In the genomic region with DNA sequence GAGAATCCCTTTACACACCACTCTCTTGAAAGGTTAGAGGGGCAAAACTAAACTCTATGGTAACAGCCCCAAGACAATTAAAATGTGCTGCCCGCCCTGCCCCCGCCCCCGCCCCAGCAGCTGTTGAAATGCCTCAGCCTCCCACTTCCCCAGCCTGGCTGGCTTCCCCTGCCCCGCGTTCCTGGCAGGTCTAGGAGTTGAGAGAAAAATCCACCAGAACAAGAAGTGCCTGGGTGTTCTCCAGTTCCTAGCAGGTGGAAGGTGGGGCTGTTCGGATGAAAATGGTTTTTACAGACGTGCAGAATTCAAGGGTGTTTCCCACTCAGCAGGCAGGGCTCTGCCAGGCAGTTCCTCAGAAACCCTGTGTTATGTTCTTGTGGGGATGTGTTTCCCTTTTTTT, we compare ENCODE assay signal across 18 cellular contexts.
"Had no signal": no experiment of that assay in that cellular context is flagged by ENCODE, and none has a peak within 500 bp of the region (broad histone marks: within the 10 kb centered on the region; RNA-seq: fewer than 3 reads in every experiment).

No MANE protein-coding gene starts in this region.

- H3K27ac Mint-ChIP-seq: natural killer cell; stimulated activated effector memory CD8-positive, alpha-beta T cell treated with anti-CD3 and anti-CD28 coated beads, Interleukin-12 subunit alpha, Interleukin-12 subunit beta, amount 100 ng/mL, for 72 hours had no signal

- H3K4me1 Mint-ChIP-seq: natural killer cell; stimulated activated effector memory CD8-positive, alpha-beta T cell treated with anti-CD3 and anti-CD28 coated beads, Interleukin-12 subunit alpha, Interleukin-12 subunit beta, amount 100 ng/mL, for 72 hours had no signal

- DNase-seq: colonic mucosa; dermis blood vessel endothelial cell; esophagus squamous epithelium; foreskin fibroblast; left colon; mammary epithelial cell; natural killer cell; posterior cingulate gyrus; right cardiac atrium; stimulated activated CD4-positive, alpha-beta T cell treated with anti-CD3 and anti-CD28 coated beads, Interleukin-4, amount 100 ng/mL, for 1 hour; stimulated activated CD8-positive, alpha-beta memory T cell treated with anti-CD3 and anti-CD28 coated beads, Interleukin-4, amount 100 ng/mL, for 48 hours; stimulated activated naive CD8-positive, alpha-beta T cell treated with anti-CD3 and anti-CD28 coated beads, Interleukin-15, Interleukin-2, amounts not matched to agents 100 U/mL and 50 U/mL, for 24 hours; tibial artery; uterus had no signal

- H3K27ac ChIP-seq: colonic mucosa, esophagus squamous epithelium, hepatocyte, tibial artery, upper lobe of left lung, uterus had no signal

- H3K4me3 ChIP-seq: colonic mucosa, esophagus squamous epithelium, hepatocyte, tibial artery, upper lobe of left lung, uterus had no signal

- H3K9me3 Mint-ChIP-seq: natural killer cell had no signal

- H3K4me1 ChIP-seq: colonic mucosa, esophagus squamous epithelium, upper lobe of left lung, uterus had no signal

- H3K4me3 Mint-ChIP-seq: natural killer cell; neural crest cell; stimulated activated effector memory CD8-positive, alpha-beta T cell treated with anti-CD3 and anti-CD28 coated beads, Interleukin-12 subunit alpha, Interleukin-12 subunit beta, amount 100 ng/mL, for 72 hours had no signal

- H3K9me3 ChIP-seq: colonic mucosa, esophagus squamous epithelium, tibial artery, upper lobe of left lung, uterus had no signal

- ATAC-seq: left colon; natural killer cell; stimulated activated effector memory CD8-positive, alpha-beta T cell treated with anti-CD3 and anti-CD28 coated beads, Interleukin-12 subunit alpha, Interleukin-12 subunit beta, amount 100 ng/mL, for 72 hours; stimulated activated naive CD8-positive, alpha-beta T cell treated with anti-CD3 and anti-CD28 coated beads, Interleukin-15, Interleukin-2, amounts not matched to agents 100 U/mL and 50 U/mL, for 24 hours had no signal

- H3K27me3 ChIP-seq: colonic mucosa, esophagus squamous epithelium, hepatocyte, tibial artery, upper lobe of left lung, uterus had no signal

- H3K36me3 ChIP-seq: colonic mucosa, esophagus squamous epithelium, tibial artery, upper lobe of left lung, uterus had no signal

- H3K36me3 Mint-ChIP-seq: natural killer cell; stimulated activated effector memory CD8-positive, alpha-beta T cell treated with anti-CD3 and anti-CD28 coated beads, Interleukin-12 subunit alpha, Interleukin-12 subunit beta, amount 100 ng/mL, for 72 hours had no signal
